ENCODE assay signal across 2 cellular contexts in the genomic region with DNA sequence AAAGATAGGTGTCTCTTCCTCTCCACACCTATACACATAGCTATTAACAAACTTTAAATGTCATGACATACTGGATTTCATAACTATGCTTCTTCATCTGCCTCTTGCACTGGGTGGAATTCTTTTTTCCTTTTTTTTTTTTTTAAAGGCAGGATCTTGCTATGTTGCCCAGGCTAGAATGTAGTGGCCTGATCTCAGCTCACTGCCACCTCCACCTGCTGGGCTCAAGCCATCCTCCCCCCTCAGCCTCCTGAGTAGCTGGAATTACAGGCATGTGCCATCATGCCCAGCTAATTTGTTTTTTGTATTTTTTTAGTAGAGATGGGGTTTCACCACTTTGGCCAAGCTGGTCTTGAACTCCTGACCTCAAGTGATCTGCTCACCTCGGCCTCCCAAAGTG.
TF ChIP-seq lines count a peak whose summit lies in the region.

No MANE protein-coding gene starts in this region.

TF ChIP-seq in HEK293T, 16 proteins besides CTCF, POLR2A, EP300 and RAD21:
- TF ChIP-seq ELF4 (IDR thresholded peaks at IDR 0.05) (no peak), ZNF384 (IDR thresholded peaks at IDR 0.05) (0 out of 2 replicates have a peak, but pooled peaks have one; percentile 9)

TF ChIP-seq in K562, 482 proteins besides CTCF, POLR2A, EP300 and RAD21:
- TF ChIP-seq ZNF121 (CRISPR knock-in tag; conservative IDR thresholded peaks at IDR 0.05) (peak; percentile 55), E2F8 (IDR thresholded peaks at IDR 0.05; ENCODE audit: low read depth, partially characterized antibody) (no peak)
TF ChIP-seq in K562: peak in this region for 1.
